In genomic region chrX:39458779-39459178, GRCh38 we compare ENCODE assay signal across 35 cellular contexts.
"Had no signal": no experiment of that assay in that cellular context is flagged by ENCODE, and none has a peak within 500 bp of the region (broad histone marks: within the 10 kb centered on the region; RNA-seq: fewer than 3 reads in every experiment).

No MANE protein-coding gene starts in this region.

- H3K4me3 ChIP-seq: MG63 had no signal

- H3K27ac ChIP-seq: KMS-11 had no signal

- H3K4me2 ChIP-seq: KMS-11 had no signal

- DNase-seq: Karpas-422, Kasumi-1, KG1, MG63, MM.1S, MV-4-11, NCI-H1048, NCI-H1092, NCI-H1092 treated with DMSO at 0.1 percent for 48 hours, NCI-H1105, NCI-H1105 treated with DMSO at 0.1 percent for 48 hours, NCI-H1417, NCI-H1417 treated with DMSO at 0.1 percent for 48 hours, NCI-H1436, NCI-H1436 treated with DMSO at 0.1 percent for 48 hours, NCI-H146, NCI-H1694, NCI-H1694 treated with DMSO at 0.1 percent for 48 hours, NCI-H187, NCI-H187 treated with DMSO at 0.1 percent for 48 hours, NCI-H1930, NCI-H2029, NCI-H2029 treated with DMSO at 0.1 percent for 48 hours, NCI-H2081, NCI-H2081 treated with DMSO at 0.1 percent for 48 hours, NCI-H2107, NCI-H2171, NCI-H2171 treated with DMSO at 0.1 percent for 48 hours, NCI-H2227 treated with DMSO at 0.1 percent for 48 hours, NCI-H226, NCI-H345, NCI-H446, NCI-H446 treated with DMSO at 0.1 percent for 48 hours, NCI-H510A had no signal

- H3K27me3 ChIP-seq: MG63 had no signal

- H3K9ac ChIP-seq: KMS-11 had no signal

- H3K9me3 ChIP-seq: MG63 had no signal

- H3K36me3 ChIP-seq: MG63 had no signal
